In genomic region chr10:79304479-79305087, GRCh38 we compare ENCODE assay signal across 32 cellular contexts. TPM values are rescaled to one million over a fixed set of nuclear protein-coding genes. Genes with fewer than 3 reads are reported as not detected.
DNase-seq lines count a peak whose midpoint lies in the region; ATAC-seq and TF ChIP-seq lines count a peak whose summit lies in the region.
"Had no signal": no experiment of that assay in that cellular context is flagged by ENCODE, and none has a peak within 500 bp of the region (broad histone marks: within the 10 kb centered on the region; RNA-seq: fewer than 3 reads in every experiment).

No MANE protein-coding gene starts in this region.

- H3K36me3 Mint-ChIP-seq in activated CD4-positive, alpha-beta memory T cell treated with anti-CD3 and anti-CD28 coated beads, Interleukin-2, amount 10 ng/mL, durations not matched to agents 7 days and 5 days (ENCODE audit: low read depth) = peaks cover 66% of the 10 kb centered on the region
- peaks cover 35% of the 10 kb centered on the region for H3K36me3 Mint-ChIP-seq in activated CD4-positive, alpha-beta memory T cell treated with anti-CD3 and anti-CD28 coated beads for 36 hours
- peaks cover 27% of the 10 kb centered on the region for H3K36me3 Mint-ChIP-seq in HFFc6 (ENCODE audit: low read depth)
- peaks cover 76% of the 10 kb centered on the region for H3K36me3 Mint-ChIP-seq in brain
- H3K36me3 Mint-ChIP-seq in naive thymus-derived CD8-positive, alpha-beta T cell = peaks cover 0 to 69% (median 36%) of the 10 kb centered on the region in 3 donors

- POLR2A ChIA-PET in activated CD4-positive, alpha-beta memory T cell treated with anti-CD3 and anti-CD28 coated beads, Interleukin-2, amount 10 ng/mL, durations not matched to agents 7 days and 5 days (lab: Charles Lee) = interaction anchor here (0.7 to 1.7 kb wide), 2 partner anchors 12 to 43 kb away, joined by 3 to 6 read pairs; no protein-coding TSS in a partner anchor
- POLR2A ChIA-PET in activated CD4-positive, alpha-beta memory T cell treated with anti-CD3 and anti-CD28 coated beads for 36 hours (lab: Charles Lee) = interaction anchor here (1.0 kb wide), 1 partner anchor 12 kb away, joined by 4 read pairs; no protein-coding TSS in a partner anchor
- POLR2A ChIA-PET in naive thymus-derived CD8-positive, alpha-beta T cell (lab: Charles Lee) = no interaction called here

- no peaks in the 10 kb centered on the region for H3K27me3 ChIP-seq in neutrophil
- H3K27me3 ChIP-seq: heart left ventricle, MG63, sigmoid colon had no signal

- H3K4me3 Mint-ChIP-seq in activated CD4-positive, alpha-beta memory T cell treated with anti-CD3 and anti-CD28 coated beads, Interleukin-2, amount 10 ng/mL, durations not matched to agents 7 days and 5 days = no peak overlapping the region
- no peak overlapping the region for H3K4me3 Mint-ChIP-seq in activated CD4-positive, alpha-beta memory T cell treated with anti-CD3 and anti-CD28 coated beads for 36 hours
- H3K4me3 Mint-ChIP-seq in HFFc6 (no peak overlapping the region), brain (no peak overlapping the region)
- H3K4me3 Mint-ChIP-seq in naive thymus-derived CD8-positive, alpha-beta T cell = no peak overlapping the region
- H3K4me3 Mint-ChIP-seq: activated naive CD8-positive, alpha-beta T cell treated with anti-CD3 and anti-CD28 coated beads, Interleukin-2, amount 50 U/mL, for 24 hours; activated T-cell treated with anti-CD3 and anti-CD28 coated beads, Interleukin-2, amount 50 U/mL, for 4 hours; CD8-positive, alpha-beta T cell; mesothelial cell of epicardium; T-helper 2 cell treated with Interferon-gamma antibody and Interleukin-4, amounts not matched to agents 5 μg/mL and 100 μg/mL, for 36 hours had no signal

- H3K4me1 ChIP-seq in neutrophil (ENCODE audit: control insufficient read depth in 1 of 2, insufficient read depth in 1 of 2, low read depth in 1 of 2, low read length in 1 of 2) = peaks cover 5% of the 10 kb centered on the region in 2 experiments
- H3K4me1 ChIP-seq: prostate gland had no signal

- peaks cover 95% of the 10 kb centered on the region for H3K36me3 ChIP-seq in neutrophil

- no peaks in the 10 kb centered on the region for H3K9me3 Mint-ChIP-seq in activated CD4-positive, alpha-beta memory T cell treated with anti-CD3 and anti-CD28 coated beads, Interleukin-2, amount 10 ng/mL, durations not matched to agents 7 days and 5 days
- no peaks in the 10 kb centered on the region for H3K9me3 Mint-ChIP-seq in activated CD4-positive, alpha-beta memory T cell treated with anti-CD3 and anti-CD28 coated beads for 36 hours
- H3K9me3 Mint-ChIP-seq in HFFc6 (no peaks in the 10 kb centered on the region), brain (no peaks in the 10 kb centered on the region)
- H3K9me3 Mint-ChIP-seq in naive thymus-derived CD8-positive, alpha-beta T cell = no peaks in the 10 kb centered on the region
- H3K9me3 Mint-ChIP-seq: activated naive CD8-positive, alpha-beta T cell treated with anti-CD3 and anti-CD28 coated beads, Interleukin-2, amount 50 U/mL, for 24 hours; activated T-cell treated with anti-CD3 and anti-CD28 coated beads, Interleukin-2, amount 50 U/mL, for 4 hours; CD8-positive, alpha-beta T cell; mesothelial cell of epicardium; T-helper 2 cell treated with Interferon-gamma antibody and Interleukin-4, amounts not matched to agents 5 μg/mL and 100 μg/mL, for 36 hours had no signal

- CTCF ChIA-PET in activated CD4-positive, alpha-beta memory T cell treated with anti-CD3 and anti-CD28 coated beads, Interleukin-2, amount 10 ng/mL, durations not matched to agents 7 days and 5 days (lab: Charles Lee) = no interaction called here
- CTCF ChIA-PET in activated CD4-positive, alpha-beta memory T cell treated with anti-CD3 and anti-CD28 coated beads for 36 hours (lab: Charles Lee) = interaction anchor here (1.2 kb wide), 1 partner anchor 12 kb away, joined by 4 read pairs; no protein-coding TSS in a partner anchor

- H3K27ac Mint-ChIP-seq in activated CD4-positive, alpha-beta memory T cell treated with anti-CD3 and anti-CD28 coated beads, Interleukin-2, amount 10 ng/mL, durations not matched to agents 7 days and 5 days = peak overlapping the region; percentile 40
- no peak overlapping the region for H3K27ac Mint-ChIP-seq in activated CD4-positive, alpha-beta memory T cell treated with anti-CD3 and anti-CD28 coated beads for 36 hours
- H3K27ac Mint-ChIP-seq in HFFc6 = peak overlapping the region; percentile 56; the same call in 1 of the 2 replicates
- H3K27ac Mint-ChIP-seq in brain = peak overlapping the region in 3 of 5 experiments; percentile 72 to 92 (median 85)
- H3K27ac Mint-ChIP-seq in naive thymus-derived CD8-positive, alpha-beta T cell = no peak overlapping the region
- H3K27ac Mint-ChIP-seq: activated naive CD8-positive, alpha-beta T cell treated with anti-CD3 and anti-CD28 coated beads, Interleukin-2, amount 50 U/mL, for 24 hours; CD8-positive, alpha-beta T cell; mesothelial cell of epicardium; T-helper 2 cell treated with Interferon-gamma antibody and Interleukin-4, amounts not matched to agents 5 μg/mL and 100 μg/mL, for 36 hours had no signal

- H3K27me3 Mint-ChIP-seq in activated CD4-positive, alpha-beta memory T cell treated with anti-CD3 and anti-CD28 coated beads, Interleukin-2, amount 10 ng/mL, durations not matched to agents 7 days and 5 days = no peaks in the 10 kb centered on the region
- H3K27me3 Mint-ChIP-seq in activated CD4-positive, alpha-beta memory T cell treated with anti-CD3 and anti-CD28 coated beads for 36 hours = no peaks in the 10 kb centered on the region
- peaks cover 14% of the 10 kb centered on the region for H3K27me3 Mint-ChIP-seq in HFFc6 (ENCODE audit: insufficient read depth)
- no peaks in the 10 kb centered on the region for H3K27me3 Mint-ChIP-seq in brain
- peaks cover 0 to under 1% (median 0%) of the 10 kb centered on the region in 5 donors for H3K27me3 Mint-ChIP-seq in naive thymus-derived CD8-positive, alpha-beta T cell
- H3K27me3 Mint-ChIP-seq: activated naive CD8-positive, alpha-beta T cell treated with anti-CD3 and anti-CD28 coated beads, Interleukin-2, amount 50 U/mL, for 24 hours had no signal

- H3K4me3 ChIP-seq in neutrophil (ENCODE audit: low read depth in 1 of 2, low read length in 1 of 2) = no peak overlapping the region
- H3K4me3 ChIP-seq: A549, coronary artery, heart left ventricle, MG63, prostate gland, sigmoid colon had no signal

- DNase-seq in activated CD4-positive, alpha-beta memory T cell treated with anti-CD3 and anti-CD28 coated beads, Interleukin-2, amount 10 ng/mL, durations not matched to agents 7 days and 5 days = no peak
- DNase-seq in activated CD4-positive, alpha-beta memory T cell treated with anti-CD3 and anti-CD28 coated beads for 36 hours = no peak
- DNase-seq in HFFc6 = no peak
- no peak for DNase-seq in NCI-H345 (lab: John Stamatoyannopoulos, UW)
- no peak for DNase-seq in naive thymus-derived CD8-positive, alpha-beta T cell
- DNase-seq: activated CD4-positive, alpha-beta T cell treated with anti-CD3 and anti-CD28 coated beads for 1 hour; activated gamma-delta T cell treated with Interleukin-2 at 50 U/mL for 16 hours; activated naive CD8-positive, alpha-beta T cell treated with anti-CD3 and anti-CD28 coated beads, Interleukin-2, amount 50 U/mL, for 24 hours; activated T-cell treated with anti-CD3 and anti-CD28 coated beads, Interleukin-2, amount 50 U/mL, for 4 hours; caudate nucleus; CD8-positive, alpha-beta T cell; effector CD8-positive, alpha-beta T cell; islet precursor cell; MG63; NCI-H1105; NCI-H187 treated with DMSO at 0.1 percent for 48 hours; NCI-H2171 treated with DMSO at 0.1 percent for 48 hours; NCI-H510A treated with DMSO at 0.1 percent for 48 hours; nucleus accumbens; sigmoid colon; stimulated activated CD4-positive, alpha-beta T cell treated with anti-CD3 and anti-CD28 coated beads, Interleukin-4, amount 100 ng/mL, for 1 hour; trophoblast cell had no signal

- no peak for ATAC-seq in naive thymus-derived CD8-positive, alpha-beta T cell
- no peak for ATAC-seq in GM18858 (IDR thresholded peaks at IDR 0.05; ENCODE audit: unreplicated experiment)
- ATAC-seq: A549; activated naive CD8-positive, alpha-beta T cell treated with anti-CD3 and anti-CD28 coated beads, Interleukin-2, amount 50 U/mL, for 24 hours; CD8-positive, alpha-beta T cell; heart left ventricle had no signal

- peaks cover 4% of the 10 kb centered on the region for H3K4me1 Mint-ChIP-seq in activated CD4-positive, alpha-beta memory T cell treated with anti-CD3 and anti-CD28 coated beads, Interleukin-2, amount 10 ng/mL, durations not matched to agents 7 days and 5 days
- H3K4me1 Mint-ChIP-seq in activated CD4-positive, alpha-beta memory T cell treated with anti-CD3 and anti-CD28 coated beads for 36 hours (ENCODE audit: low read depth) = no peaks in the 10 kb centered on the region
- H3K4me1 Mint-ChIP-seq in HFFc6 (ENCODE audit: low read depth) (peaks cover 26% of the 10 kb centered on the region), brain (peaks cover 4% of the 10 kb centered on the region)
- H3K4me1 Mint-ChIP-seq in naive thymus-derived CD8-positive, alpha-beta T cell = peaks cover 0 to 6% (median under 1%) of the 10 kb centered on the region in 4 donors
- H3K4me1 Mint-ChIP-seq: activated naive CD8-positive, alpha-beta T cell treated with anti-CD3 and anti-CD28 coated beads, Interleukin-2, amount 50 U/mL, for 24 hours; mesothelial cell of epicardium had no signal

- TF ChIP-seq CTCF in HFFc6 (IDR thresholded peaks at IDR 0.05) (no peak), brain (conservative IDR thresholded peaks at IDR 0.05) (no peak), neutrophil (IDR thresholded peaks at IDR 0.05) (no peak)

- intact Hi-C loops in activated CD4-positive, alpha-beta memory T cell treated with anti-CD3 and anti-CD28 coated beads for 36 hours (cut with micrococcal nuclease) = no loop called here

- no peaks in the 10 kb centered on the region for H3K9me3 ChIP-seq in neutrophil
- H3K9me3 ChIP-seq: A549, heart left ventricle, MG63, prostate gland, sigmoid colon had no signal

- H3K27ac ChIP-seq in neutrophil = peak overlapping the region; percentile 20
- H3K27ac ChIP-seq: coronary artery, heart left ventricle, KMS-11, prostate gland, sigmoid colon had no signal

RNA-seq across cellular contexts. Expression of gene PPIF, which starts 42.7 kb away (rescaled TPM):
- 10 to 100 TPM; 80.7 to 88.4 TPM for total RNA-seq in activated CD4-positive, alpha-beta memory T cell treated with anti-CD3 and anti-CD28 coated beads, Interleukin-2, amount 10 ng/mL, durations not matched to agents 7 days and 5 days
- 10 to 100 TPM; 87.2 to 94.0 TPM for total RNA-seq in activated CD4-positive, alpha-beta memory T cell treated with anti-CD3 and anti-CD28 coated beads for 36 hours
- total RNA-seq in HFFc6 (2021; fragmentation: NEBNext Ultra II Directional; extraction: Animal tissue kit (Norgen Biotek cat#: 25700)) = 100 to 1,000 TPM in 3 of 6 experiments, 10 to 100 TPM in 3; 66.1 to 109 (median 98.9) TPM
- 142 TPM for polyA plus RNA-seq in brain (ENCODE audit: insufficient read depth, low read depth, low replicate concordance)
- total RNA-seq in naive thymus-derived CD8-positive, alpha-beta T cell = 10 to 100 TPM; 29.1 to 33.8 TPM
- 10 to 100 TPM in 1 of 3 donors, 1 to 10 TPM in 2; 7.9 to 10.9 (median 8.6) TPM for polyA plus RNA-seq in naive thymus-derived CD8-positive, alpha-beta T cell

Comparison
In these comparisons a context has a peak if more than half of its experiments do, and no peak if none do; other contexts are left out.
1. H3K27ac Mint-ChIP-seq: peak in activated CD4-positive, alpha-beta memory T cell treated with anti-CD3 and anti-CD28 coated beads, Interleukin-2, amount 10 ng/mL, durations not matched to agents 7 days and 5 days (single experiment), HFFc6 (single experiment) and brain (3 of 5); none in activated CD4-positive, alpha-beta memory T cell treated with anti-CD3 and anti-CD28 coated beads for 36 hours (single experiment) and naive thymus-derived CD8-positive, alpha-beta T cell (0 of 10).